Comparison of ENCODE assay signal across 8 cellular contexts in the genomic region with DNA sequence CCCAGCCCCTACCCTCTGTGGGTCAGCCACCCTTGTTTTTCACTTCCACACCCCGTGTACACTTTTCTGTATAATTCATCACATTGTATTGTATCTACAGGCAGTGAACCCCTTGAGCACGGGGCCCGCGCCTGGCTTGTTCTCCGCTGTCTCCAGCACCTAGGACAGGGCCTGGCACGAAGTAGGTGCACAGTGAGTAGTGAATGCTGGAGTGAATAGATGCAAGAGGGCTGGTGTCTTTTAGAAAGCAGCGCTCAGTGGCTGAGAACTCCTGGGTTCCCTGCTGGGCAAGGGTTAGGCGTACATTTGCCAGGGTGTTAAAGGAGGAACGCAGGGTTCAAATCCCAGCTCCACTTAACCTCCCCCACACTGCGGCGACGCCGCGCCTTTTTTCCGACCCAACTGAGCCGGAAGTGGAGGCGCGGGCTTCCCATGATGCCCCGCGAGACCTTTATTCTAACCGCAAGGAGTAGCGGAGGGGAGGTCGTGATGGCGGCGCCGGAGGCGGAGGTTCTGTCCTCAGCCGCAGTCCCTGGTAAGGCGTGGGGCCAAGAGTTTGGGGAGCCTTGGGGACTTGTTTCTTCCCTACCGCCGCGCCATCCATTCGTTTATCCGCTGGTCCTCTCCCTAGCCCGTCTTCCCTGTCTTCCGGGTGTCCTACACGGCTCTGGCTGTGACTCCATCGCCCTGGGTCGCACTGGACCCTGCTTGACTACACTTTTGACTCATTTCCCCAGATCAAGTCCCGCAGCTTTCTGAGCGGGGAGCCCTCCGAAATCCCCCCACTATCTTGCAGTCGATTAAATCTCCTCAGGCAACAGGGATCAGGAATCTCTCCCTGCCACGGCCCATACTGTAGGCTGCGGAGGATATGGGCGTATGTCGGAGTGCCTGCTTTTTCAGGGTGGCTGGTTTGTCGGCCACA. TPM values are rescaled to one million over a fixed set of nuclear protein-coding genes. Genes with fewer than 3 reads are reported as not detected.
A peak's percentile ranks its signal among the peaks of the same experiment; 100 is the strongest.
DNase-seq lines count a peak whose midpoint lies in the region; ATAC-seq and TF ChIP-seq lines count a peak whose summit lies in the region.

A gene with protein sequence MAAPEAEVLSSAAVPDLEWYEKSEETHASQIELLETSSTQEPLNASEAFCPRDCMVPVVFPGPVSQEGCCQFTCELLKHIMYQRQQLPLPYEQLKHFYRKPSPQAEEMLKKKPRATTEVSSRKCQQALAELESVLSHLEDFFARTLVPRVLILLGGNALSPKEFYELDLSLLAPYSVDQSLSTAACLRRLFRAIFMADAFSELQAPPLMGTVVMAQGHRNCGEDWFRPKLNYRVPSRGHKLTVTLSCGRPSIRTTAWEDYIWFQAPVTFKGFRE (plus strand): TSS at position 454 of the 925 bp plus-strand sequence. CDS start 36 bp downstream, at position 490.

- H3K9me3 ChIP-seq in mononuclear cell (ENCODE audit: low read depth, low read length), result no peaks in the 10 kb centered on the region

- no peak for TF ChIP-seq RAD21 in Ishikawa (IDR thresholded peaks at IDR 0.05; ENCODE audit: low read depth)

- no peak; the same call in 1 of the 2 replicates for TF ChIP-seq EP300 in Ishikawa (IDR thresholded peaks at IDR 0.05; ENCODE audit: borderline replicate concordance)

- peak within 1 kb of the TSS; percentile 96 for H3K4me3 ChIP-seq in mononuclear cell (ENCODE audit: low read length)

- peak; percentile 84 for DNase-seq in D341Med (ENCODE audit: low spot score)
- DNase-seq in OCI-M2 (lab: John Stamatoyannopoulos, UW; ENCODE audit: unreplicated experiment), result peak; percentile 71
- peak; percentile 79 for DNase-seq in activated T-cell treated with anti-CD3 and anti-CD28 coated beads for 1 hour (ENCODE audit: low read depth)
- peak; percentile 72 for DNase-seq in epidermal melanocyte (ENCODE audit: insufficient read length, low spot score)
- peak; percentile 78 to 86 for DNase-seq in stimulated activated CD8-positive, alpha-beta memory T cell treated with anti-CD3 and anti-CD28 coated beads, Interleukin-2, amount 100 ng/mL, for 48 hours (ENCODE audit: low read depth in 2 of 2)

- ATAC-seq in GM21526 (IDR thresholded peaks at IDR 0.05; ENCODE audit: low FRiP score, unreplicated experiment), result peak; percentile 67

- H3K4me1 ChIP-seq in mononuclear cell (ENCODE audit: insufficient read depth, low read length), result peaks cover 50% of the 10 kb centered on the region

- H3K27me3 ChIP-seq in mononuclear cell (ENCODE audit: insufficient read depth, low read length), result no peaks in the 10 kb centered on the region

TF ChIP-seq in Ishikawa, 13 proteins besides CTCF, POLR2A, EP300 and RAD21:
- no peak for TF ChIP-seq ZBTB7A (IDR thresholded peaks at IDR 0.05; ENCODE audit: low read depth)
- TF ChIP-seq TEAD4 (IDR thresholded peaks at IDR 0.05), result peak; percentile 14; the same call in 1 of the 2 replicates
- TF ChIP-seq, protein P1, sequence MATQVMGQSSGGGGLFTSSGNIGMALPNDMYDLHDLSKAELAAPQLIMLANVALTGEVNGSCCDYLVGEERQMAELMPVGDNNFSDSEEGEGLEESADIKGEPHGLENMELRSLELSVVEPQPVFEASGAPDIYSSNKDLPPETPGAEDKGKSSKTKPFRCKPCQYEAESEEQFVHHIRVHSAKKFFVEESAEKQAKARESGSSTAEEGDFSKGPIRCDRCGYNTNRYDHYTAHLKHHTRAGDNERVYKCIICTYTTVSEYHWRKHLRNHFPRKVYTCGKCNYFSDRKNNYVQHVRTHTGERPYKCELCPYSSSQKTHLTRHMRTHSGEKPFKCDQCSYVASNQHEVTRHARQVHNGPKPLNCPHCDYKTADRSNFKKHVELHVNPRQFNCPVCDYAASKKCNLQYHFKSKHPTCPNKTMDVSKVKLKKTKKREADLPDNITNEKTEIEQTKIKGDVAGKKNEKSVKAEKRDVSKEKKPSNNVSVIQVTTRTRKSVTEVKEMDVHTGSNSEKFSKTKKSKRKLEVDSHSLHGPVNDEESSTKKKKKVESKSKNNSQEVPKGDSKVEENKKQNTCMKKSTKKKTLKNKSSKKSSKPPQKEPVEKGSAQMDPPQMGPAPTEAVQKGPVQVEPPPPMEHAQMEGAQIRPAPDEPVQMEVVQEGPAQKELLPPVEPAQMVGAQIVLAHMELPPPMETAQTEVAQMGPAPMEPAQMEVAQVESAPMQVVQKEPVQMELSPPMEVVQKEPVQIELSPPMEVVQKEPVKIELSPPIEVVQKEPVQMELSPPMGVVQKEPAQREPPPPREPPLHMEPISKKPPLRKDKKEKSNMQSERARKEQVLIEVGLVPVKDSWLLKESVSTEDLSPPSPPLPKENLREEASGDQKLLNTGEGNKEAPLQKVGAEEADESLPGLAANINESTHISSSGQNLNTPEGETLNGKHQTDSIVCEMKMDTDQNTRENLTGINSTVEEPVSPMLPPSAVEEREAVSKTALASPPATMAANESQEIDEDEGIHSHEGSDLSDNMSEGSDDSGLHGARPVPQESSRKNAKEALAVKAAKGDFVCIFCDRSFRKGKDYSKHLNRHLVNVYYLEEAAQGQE (IDR thresholded peaks at IDR 0.05; ENCODE audit: low read depth), result peak; percentile 93
- peak; percentile 89 for TF ChIP-seq YY1 (IDR thresholded peaks at IDR 0.05; ENCODE audit: low read depth)
- TF ChIP-seq FOXM1 (IDR thresholded peaks at IDR 0.05; ENCODE audit: borderline replicate concordance, low read depth), result no peak
- no peak; the same call in 1 of the 2 replicates for TF ChIP-seq NFIC (IDR thresholded peaks at IDR 0.05)
- peak; percentile 77 for TF ChIP-seq TAF1 (IDR thresholded peaks at IDR 0.05; ENCODE audit: low read depth)
- no peak for TF ChIP-seq CREB1 (IDR thresholded peaks at IDR 0.05; ENCODE audit: low read depth)
- TF ChIP-seq, protein P2, sequence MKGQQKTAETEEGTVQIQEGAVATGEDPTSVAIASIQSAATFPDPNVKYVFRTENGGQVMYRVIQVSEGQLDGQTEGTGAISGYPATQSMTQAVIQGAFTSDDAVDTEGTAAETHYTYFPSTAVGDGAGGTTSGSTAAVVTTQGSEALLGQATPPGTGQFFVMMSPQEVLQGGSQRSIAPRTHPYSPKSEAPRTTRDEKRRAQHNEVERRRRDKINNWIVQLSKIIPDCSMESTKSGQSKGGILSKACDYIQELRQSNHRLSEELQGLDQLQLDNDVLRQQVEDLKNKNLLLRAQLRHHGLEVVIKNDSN (IDR thresholded peaks at IDR 0.05), result no peak
- TF ChIP-seq TCF12 (IDR thresholded peaks at IDR 0.05; ENCODE audit: low read depth), result 0 out of 2 replicates have a peak, but pooled peaks have one; percentile 34
- TF ChIP-seq, protein P3, sequence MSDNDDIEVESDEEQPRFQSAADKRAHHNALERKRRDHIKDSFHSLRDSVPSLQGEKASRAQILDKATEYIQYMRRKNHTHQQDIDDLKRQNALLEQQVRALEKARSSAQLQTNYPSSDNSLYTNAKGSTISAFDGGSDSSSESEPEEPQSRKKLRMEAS (IDR thresholded peaks at IDR 0.05), result peak; percentile 79
- peak; percentile 68; the same call in 1 of the 2 replicates for TF ChIP-seq EGR1 (IDR thresholded peaks at IDR 0.05)
- no peak; the same call in 1 of the 2 replicates for TF ChIP-seq CEBPB (IDR thresholded peaks at IDR 0.05)

RNA-seq across cellular contexts. Expression of the gene that starts here (rescaled TPM):
- total RNA-seq in mononuclear cell, result 55.9 TPM

Comparison
In these comparisons a context has a peak if more than half of its experiments do, and no peak if none do; other contexts are left out.
1. Peak in every context shown above with its lines: DNase-seq, ATAC-seq and H3K4me3 ChIP-seq.